21 cellular contexts compared by ENCODE assay signal in the genomic region with DNA sequence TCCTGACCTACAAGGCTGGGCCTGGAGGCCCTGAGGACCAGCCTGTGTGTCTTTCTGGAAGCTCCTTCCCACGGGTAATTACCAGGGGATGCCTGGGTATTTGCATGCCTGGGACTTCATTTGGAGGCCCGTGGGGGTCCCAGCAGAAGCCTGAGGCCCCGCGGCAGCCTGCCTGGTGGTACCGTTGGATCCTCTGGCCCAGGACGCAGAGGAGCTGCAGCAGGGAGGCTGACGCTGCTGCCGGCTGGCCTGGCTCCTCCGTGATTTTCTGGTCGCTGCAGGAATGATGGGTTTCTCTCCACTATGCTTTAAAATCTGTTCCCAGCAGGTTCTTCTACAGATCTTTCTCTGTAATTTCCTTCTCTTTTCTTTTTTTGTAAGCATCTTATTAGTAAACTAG. TPM values are rescaled to one million over a fixed set of nuclear protein-coding genes. Genes with fewer than 3 reads are reported as not detected.
"Had no signal": no experiment of that assay in that cellular context is flagged by ENCODE, and none has a peak within 500 bp of the region (broad histone marks: within the 10 kb centered on the region; RNA-seq: fewer than 3 reads in every experiment).

No MANE protein-coding gene starts in this region.

- H3K27ac ChIP-seq: HL-60, PC-9, Peyer's patch, SJSA1, SK-N-MC had no signal

- H3K4me3 ChIP-seq: PC-9, Peyer's patch, SJSA1, SK-N-MC had no signal

- H3K9me3 ChIP-seq: Peyer's patch, SJSA1 had no signal

- DNase-seq: KBM-7, MV-4-11, NCI-H1048, NCI-H1105, NCI-H1694 treated with DMSO at 0.1 percent for 48 hours, NCI-H1930, NCI-H2107, NCI-H226, NCI-H446, PC-9, Peyer's patch, Right ventricle myocardium superior, SIG-M5 had no signal

- H3K9me3 Mint-ChIP-seq: IgD-negative memory B cell had no signal

- H3K27me3 Mint-ChIP-seq: IgD-negative memory B cell had no signal

- H3K27me3 ChIP-seq: Peyer's patch, SJSA1 had no signal

- H3K36me3 ChIP-seq: Peyer's patch had no signal

- H2AFZ ChIP-seq: PC-9 had no signal

- H3K4me2 ChIP-seq: PC-9 had no signal

RNA-seq across cellular contexts. Expression of a gene that starts 26.8 kb away (rescaled TPM):
- total RNA-seq: LHCN-M2, MCF 10A, OCI-LY7, Right ventricle myocardium superior, RPMI7951, SJSA1 had no signal
- polyA plus RNA-seq: IgD-negative memory B cell had no signal
